12 cellular contexts compared by ENCODE assay signal in genomic region chr13:69948016-69948415, GRCh38.
DNase-seq lines count a peak whose midpoint lies in the region; ATAC-seq and TF ChIP-seq lines count a peak whose summit lies in the region.
"Had no signal": no experiment of that assay in that cellular context is flagged by ENCODE, and none has a peak within 500 bp of the region (broad histone marks: within the 10 kb centered on the region; RNA-seq: fewer than 3 reads in every experiment).

No MANE protein-coding gene starts in this region.

- H2BK12ac ChIP-seq in trophoblast cell (ENCODE audit: low read length): no peak overlapping the region

- peak; percentile 97 for ATAC-seq in HG02840 (IDR thresholded peaks at IDR 0.05; ENCODE audit: low FRiP score, unreplicated experiment)
- ATAC-seq in HG03565 (IDR thresholded peaks at IDR 0.05; ENCODE audit: unreplicated experiment): peak; percentile 99
- ATAC-seq: stimulated activated naive CD8-positive, alpha-beta T cell treated with anti-CD3 and anti-CD28 coated beads, Interleukin-15, Interleukin-2, amounts not matched to agents 100 U/mL and 50 U/mL, for 24 hours had no signal

- no peak overlapping the region for H3K27ac ChIP-seq in trophoblast cell (ENCODE audit: low read depth, low read length)
- H3K27ac ChIP-seq in vagina: no peak overlapping the region

- DNase-seq in activated naive CD4-positive, alpha-beta T cell treated with anti-CD3 and anti-CD28 coated beads for 36 hours: no peak
- peak; percentile 7 to 75 for DNase-seq in trophoblast cell
- DNase-seq in effector CD8-positive, alpha-beta T cell (lab: John Stamatoyannopoulos, UW): no peak
- DNase-seq in NCI-H748 (lab: John Stamatoyannopoulos, UW; ENCODE audit: unreplicated experiment): no peak
- no peak for DNase-seq in vagina (ENCODE audit: extremely low spot score in 2 of 2)
- DNase-seq: cerebellar nuclear complex; NCI-H2227 treated with DMSO at 0.1 percent for 48 hours; stimulated activated naive CD8-positive, alpha-beta T cell treated with anti-CD3 and anti-CD28 coated beads, Interleukin-15, Interleukin-2, amounts not matched to agents 100 U/mL and 50 U/mL, for 24 hours; T1000 had no signal

- H2AFZ ChIP-seq in trophoblast cell (ENCODE audit: insufficient read depth, low read length, poor library complexity): no peak overlapping the region

- H3K4me1 ChIP-seq in trophoblast cell (ENCODE audit: control insufficient read depth in 1 of 2, insufficient read depth in 2 of 2, low read length in 2 of 2) (no peaks in the 10 kb centered on the region), vagina (no peaks in the 10 kb centered on the region)

- no peak overlapping the region for H3K9ac ChIP-seq in trophoblast cell (ENCODE audit: low read length)

- no peak overlapping the region for H2BK5ac ChIP-seq in trophoblast cell (ENCODE audit: low read depth, low read length, poor library complexity)

- H4K8ac ChIP-seq in trophoblast cell (ENCODE audit: low read depth, low read length): no peak overlapping the region

- no peak for TF ChIP-seq POLR2A in vagina (IDR thresholded peaks at IDR 0.05)

- no peak for TF ChIP-seq CTCF in vagina (IDR thresholded peaks at IDR 0.05)

- no peaks in the 10 kb centered on the region for H3K4me1 Mint-ChIP-seq in activated naive CD4-positive, alpha-beta T cell treated with anti-CD3 and anti-CD28 coated beads, Interleukin-2, amount 50 U/mL, for 24 hours
- no peaks in the 10 kb centered on the region for H3K4me1 Mint-ChIP-seq in activated naive CD4-positive, alpha-beta T cell treated with anti-CD3 and anti-CD28 coated beads for 36 hours (ENCODE audit: low read depth)

- no peaks in the 10 kb centered on the region for H3K27me3 ChIP-seq in trophoblast cell (ENCODE audit: insufficient read depth, low read length)
- H3K27me3 ChIP-seq in vagina: no peaks in the 10 kb centered on the region

- no peak overlapping the region for H3K23ac ChIP-seq in trophoblast cell (ENCODE audit: low read length)

- H3K79me2 ChIP-seq in trophoblast cell (ENCODE audit: control insufficient read depth, insufficient read depth, low read length, poor library complexity): no peaks in the 10 kb centered on the region

- H3K9me3 ChIP-seq in trophoblast cell (ENCODE audit: insufficient read depth, low read depth, low read length) (no peaks in the 10 kb centered on the region), vagina (no peaks in the 10 kb centered on the region)

- no peaks in the 10 kb centered on the region for H3K27me3 Mint-ChIP-seq in activated naive CD4-positive, alpha-beta T cell treated with anti-CD3 and anti-CD28 coated beads, Interleukin-2, amount 50 U/mL, for 24 hours
- no peaks in the 10 kb centered on the region for H3K27me3 Mint-ChIP-seq in activated naive CD4-positive, alpha-beta T cell treated with anti-CD3 and anti-CD28 coated beads for 36 hours (ENCODE audit: low read depth)

- H3K4ac ChIP-seq in trophoblast cell (ENCODE audit: low read depth, low read length): no peak overlapping the region

- no peaks in the 10 kb centered on the region for H3K36me3 Mint-ChIP-seq in activated naive CD4-positive, alpha-beta T cell treated with anti-CD3 and anti-CD28 coated beads, Interleukin-2, amount 50 U/mL, for 24 hours
- no peaks in the 10 kb centered on the region for H3K36me3 Mint-ChIP-seq in activated naive CD4-positive, alpha-beta T cell treated with anti-CD3 and anti-CD28 coated beads for 36 hours (ENCODE audit: low read depth)

- no peak overlapping the region for H3K4me2 ChIP-seq in trophoblast cell (ENCODE audit: low read length)

- no peak overlapping the region for H2AK5ac ChIP-seq in trophoblast cell (ENCODE audit: low read length)

- H3K36me3 ChIP-seq in trophoblast cell (ENCODE audit: control insufficient read depth in 1 of 2, insufficient read depth in 2 of 2, low read length in 2 of 2) (no peaks in the 10 kb centered on the region), vagina (no peaks in the 10 kb centered on the region)

- H3K79me1 ChIP-seq in trophoblast cell (ENCODE audit: low read length): no peaks in the 10 kb centered on the region

- no peak overlapping the region for H2BK120ac ChIP-seq in trophoblast cell (ENCODE audit: insufficient read depth, low read length, poor library complexity)

- H3K4me3 ChIP-seq in trophoblast cell (ENCODE audit: low read depth, low read length) (no peak overlapping the region), vagina (no peak overlapping the region)

- H3K14ac ChIP-seq in trophoblast cell (ENCODE audit: low read length): no peak overlapping the region

- no peak overlapping the region for H3K4me3 Mint-ChIP-seq in activated naive CD4-positive, alpha-beta T cell treated with anti-CD3 and anti-CD28 coated beads, Interleukin-2, amount 50 U/mL, for 24 hours
- H3K4me3 Mint-ChIP-seq in activated naive CD4-positive, alpha-beta T cell treated with anti-CD3 and anti-CD28 coated beads for 36 hours: no peak overlapping the region

- H4K91ac ChIP-seq in trophoblast cell (ENCODE audit: low read depth, low read length): no peak overlapping the region

- WGBS in trophoblast cell (ENCODE audit: extremely low coverage, insufficient coverage, insufficient read length): no CpG with 5 or more reads among the region's 3 CpGs

- no peak overlapping the region for H3K18ac ChIP-seq in trophoblast cell (ENCODE audit: low read length)

- intact Hi-C loops in activated naive CD4-positive, alpha-beta T cell treated with anti-CD3 and anti-CD28 coated beads for 36 hours (cut with micrococcal nuclease): no loop called here
- intact Hi-C loops in vagina (cut with DNase I): no loop called here

- H3K27ac Mint-ChIP-seq in activated naive CD4-positive, alpha-beta T cell treated with anti-CD3 and anti-CD28 coated beads, Interleukin-2, amount 50 U/mL, for 24 hours: peak overlapping the region; percentile 51
- H3K27ac Mint-ChIP-seq in activated naive CD4-positive, alpha-beta T cell treated with anti-CD3 and anti-CD28 coated beads for 36 hours: no peak overlapping the region

- CTCF ChIA-PET in activated naive CD4-positive, alpha-beta T cell treated with anti-CD3 and anti-CD28 coated beads for 36 hours (lab: Charles Lee): no interaction called here

- peaks cover 5% of the 10 kb centered on the region for H3K9me3 Mint-ChIP-seq in activated naive CD4-positive, alpha-beta T cell treated with anti-CD3 and anti-CD28 coated beads, Interleukin-2, amount 50 U/mL, for 24 hours
- H3K9me3 Mint-ChIP-seq in activated naive CD4-positive, alpha-beta T cell treated with anti-CD3 and anti-CD28 coated beads for 36 hours: peaks cover 3% of the 10 kb centered on the region

- H4K12ac ChIP-seq in trophoblast cell (ENCODE audit: low read depth, low read length): no peak overlapping the region

Comparison
In these comparisons a context has a peak if more than half of its experiments do, and no peak if none do; other contexts are left out.
1. DNase-seq: peak in trophoblast cell (2 of 2); none in activated naive CD4-positive, alpha-beta T cell treated with anti-CD3 and anti-CD28 coated beads for 36 hours (single experiment), effector CD8-positive, alpha-beta T cell (single experiment), NCI-H748 (single experiment) and vagina (0 of 2).